In genomic region chr10:8577681-8578080, GRCh38 we compare ENCODE assay signal across 18 cellular contexts.
"Had no signal": no experiment of that assay in that cellular context is flagged by ENCODE, and none has a peak within 500 bp of the region (broad histone marks: within the 10 kb centered on the region; RNA-seq: fewer than 3 reads in every experiment).

No MANE protein-coding gene starts in this region.

- H3K4me3 Mint-ChIP-seq: activated B cell treated with CpG ODN at 0.5 μM for 24 hours; natural killer cell; neural progenitor cell; stimulated activated memory B cell treated with anti-CD40 and anti-IgM and Interleukin-4, amounts not matched to agents 10 μg/mL and 1 μg/mL and 100 μg/mL, for 72 hours; T-cell had no signal

- H3K9me3 Mint-ChIP-seq: activated B cell treated with CpG ODN at 0.5 μM for 24 hours, natural killer cell, neural progenitor cell, T-cell had no signal

- DNase-seq: activated B cell treated with CpG ODN at 0.5 μM for 24 hours; activated CD8-positive, alpha-beta memory T cell treated with anti-CD3 and anti-CD28 coated beads, Interleukin-2, amount 50 U/mL, for 4 hours; amygdala; central memory CD4-positive, alpha-beta T cell; islet precursor cell; left ventricle myocardium inferior; mesendoderm; natural killer cell; occipital lobe; stimulated activated CD4-positive, alpha-beta T cell treated with anti-CD3 and anti-CD28 coated beads, Interleukin-2, amount 100 ng/mL, for 48 hours; T-cell had no signal

- H3K4me1 Mint-ChIP-seq: activated B cell treated with CpG ODN at 0.5 μM for 24 hours; natural killer cell; stimulated activated memory B cell treated with anti-CD40 and anti-IgM and Interleukin-4, amounts not matched to agents 10 μg/mL and 1 μg/mL and 100 μg/mL, for 72 hours had no signal

- H3K27ac Mint-ChIP-seq: activated B cell treated with CpG ODN at 0.5 μM for 24 hours; natural killer cell; neural progenitor cell; stimulated activated memory B cell treated with anti-CD40 and anti-IgM and Interleukin-4, amounts not matched to agents 10 μg/mL and 1 μg/mL and 100 μg/mL, for 72 hours; T-cell had no signal

- ATAC-seq: gastroesophageal sphincter; natural killer cell; stimulated activated memory B cell treated with anti-CD40 and anti-IgM and Interleukin-4, amounts not matched to agents 10 μg/mL and 1 μg/mL and 100 μg/mL, for 72 hours; T-cell had no signal

- H3K27me3 Mint-ChIP-seq: activated B cell treated with CpG ODN at 0.5 μM for 24 hours; stimulated activated memory B cell treated with anti-CD40 and anti-IgM and Interleukin-4, amounts not matched to agents 10 μg/mL and 1 μg/mL and 100 μg/mL, for 72 hours had no signal

- H3K27ac ChIP-seq: gastroesophageal sphincter, hepatocyte, left ventricle myocardium inferior, neural progenitor cell, right atrium auricular region, SJSA1, tibial nerve had no signal

- H3K36me3 Mint-ChIP-seq: natural killer cell; neural progenitor cell; stimulated activated memory B cell treated with anti-CD40 and anti-IgM and Interleukin-4, amounts not matched to agents 10 μg/mL and 1 μg/mL and 100 μg/mL, for 72 hours; T-cell had no signal
